Comparison of ENCODE assay signal across 1 cellular context in genomic region chr5:169705322-169705721, GRCh38.
TF ChIP-seq lines count a peak whose summit lies in the region.

No MANE protein-coding gene starts in this region.

TF ChIP-seq in GM12878, 131 proteins besides CTCF, POLR2A, EP300 and RAD21 (continued from another document):
- TF ChIP-seq ZNF687 (IDR thresholded peaks at IDR 0.05) (0 out of 2 replicates have a peak, but pooled peaks have one; percentile 1), NFYA (IDR thresholded peaks at IDR 0.05; ENCODE audit: borderline replicate concordance, low read depth, low read length) (no peak), MXI1 (IDR thresholded peaks at IDR 0.05; ENCODE audit: low read depth, low read length) (no peak), KDM1A (IDR thresholded peaks at IDR 0.05; ENCODE audit: borderline replicate concordance) (no peak), TCF12 (IDR thresholded peaks at IDR 0.05; ENCODE audit: low read depth, low read length) (peak; percentile 61; the same call in 1 of the 2 replicates), HDAC2 (IDR thresholded peaks at IDR 0.05) (no peak), MEF2B (IDR thresholded peaks at IDR 0.05; ENCODE audit: partially characterized antibody, poor library complexity, severe bottlenecking) (peak; percentile 31)
